ENCODE assay signal across 17 cellular contexts in genomic region chr14:95505030-95505589, GRCh38. TPM values are rescaled to one million over a fixed set of nuclear protein-coding genes. Genes with fewer than 3 reads are reported as not detected.
DNase-seq lines count a peak whose midpoint lies in the region; ATAC-seq and TF ChIP-seq lines count a peak whose summit lies in the region.
"Had no signal": no experiment of that assay in that cellular context is flagged by ENCODE, and none has a peak within 500 bp of the region (broad histone marks: within the 10 kb centered on the region; RNA-seq: fewer than 3 reads in every experiment).

No MANE protein-coding gene starts in this region.

- CTCF ChIA-PET in AG04450 (lab: Charles Lee) = interaction anchor here (0.5 to 1.6 kb wide), 7 partner anchors 13 to 63 kb away, joined by 3 to 11 read pairs (median 4); no protein-coding TSS in a partner anchor

- TF ChIP-seq CTCF in AG04450 (IDR thresholded peaks at IDR 0.05; ENCODE audit: low read depth, low read length) = no peak
- TF ChIP-seq CTCF in nephron progenitor cell (IDR thresholded peaks at IDR 0.05) = no peak
- no peak for TF ChIP-seq CTCF in BE2C (IDR thresholded peaks at IDR 0.05; ENCODE audit: low read depth, low read length)

- peaks cover 56 to 68% of the 10 kb centered on the region in 2 donors for H3K4me1 Mint-ChIP-seq in effector memory CD8-positive, alpha-beta T cell (ENCODE audit: low read depth in 2 of 2)
- H3K4me1 Mint-ChIP-seq in nephron progenitor cell = peaks cover 8% of the 10 kb centered on the region

- ATAC-seq in GM18517 (IDR thresholded peaks at IDR 0.05; ENCODE audit: unreplicated experiment) = peak; percentile 59
- peak; percentile 27 for ATAC-seq in HG02973 (IDR thresholded peaks at IDR 0.05; ENCODE audit: unreplicated experiment)
- no peak for ATAC-seq in effector memory CD8-positive, alpha-beta T cell (replicated peaks)
- ATAC-seq: HCT116 had no signal

- POLR2A ChIA-PET in AG04450 (lab: Yijun Ruan, JAX) = interaction anchor here (0.6 to 1.6 kb wide), 3 partner anchors 22 to 1594 kb away, joined by 3 to 6 read pairs (median 4); no protein-coding TSS in a partner anchor

- peaks cover 18% of the 10 kb centered on the region for H3K36me3 Mint-ChIP-seq in effector memory CD8-positive, alpha-beta T cell (ENCODE audit: insufficient read depth)
- H3K36me3 Mint-ChIP-seq in nephron progenitor cell (ENCODE audit: low read depth) = no peaks in the 10 kb centered on the region

- H3K27me3 Mint-ChIP-seq in effector memory CD8-positive, alpha-beta T cell = no peaks in the 10 kb centered on the region
- H3K27me3 Mint-ChIP-seq in nephron progenitor cell (ENCODE audit: low read depth, poor library complexity) = peaks cover 16% of the 10 kb centered on the region

- no peak overlapping the region for H3K4me3 ChIP-seq in AG04450 (ENCODE audit: low read depth, low read length)
- H3K4me3 ChIP-seq in BE2C (ENCODE audit: low read depth, low read length) = no peak overlapping the region

- H3K4me3 Mint-ChIP-seq in effector memory CD8-positive, alpha-beta T cell = peak overlapping the region; percentile 61 to 75
- H3K4me3 Mint-ChIP-seq in nephron progenitor cell = no peak overlapping the region

- no peaks in the 10 kb centered on the region for H3K36me3 ChIP-seq in BE2C

- H3K4me1 ChIP-seq in BE2C = peaks cover 41% of the 10 kb centered on the region

- H3K9me3 ChIP-seq in AG04450 (ENCODE audit: control insufficient read depth, insufficient read depth, low read length) = no peaks in the 10 kb centered on the region; the same call in 1 of the 2 replicates
- H3K9me3 ChIP-seq in BE2C = no peaks in the 10 kb centered on the region

- peak overlapping the region; percentile 73 for H3K27ac ChIP-seq in AG04450 (ENCODE audit: low read depth, low read length)
- H3K27ac ChIP-seq: C4-2B, KMS-11 had no signal

- in situ Hi-C loops in G401 (cut with HindIII; ENCODE audit: low sequenced_read_pairs) = no loop called here

- no peaks in the 10 kb centered on the region for H3K9me3 Mint-ChIP-seq in effector memory CD8-positive, alpha-beta T cell
- no peaks in the 10 kb centered on the region for H3K9me3 Mint-ChIP-seq in nephron progenitor cell

- DNase-seq in AG04450 (ENCODE audit: low read depth, low spot score) (no peak), NCI-H146 treated with DMSO at 0.1 percent for 48 hours (lab: John Stamatoyannopoulos, UW; ENCODE audit: unreplicated experiment) (no peak), G401 (ENCODE audit: low spot score) (no peak), nephron progenitor cell (no peak), BE2C (no peak)
- no peak for DNase-seq in effector memory CD8-positive, alpha-beta T cell
- DNase-seq: activated CD4-positive, CD25-positive, alpha-beta regulatory T cell treated with anti-CD3 and anti-CD28 coated beads, Interleukin-2, amount 50 U/mL, for 72 hours; activated gamma-delta T cell; central memory CD4-positive, alpha-beta T cell; GDM1; mesendoderm; NCI-H2029 had no signal

- H3K27me3 ChIP-seq in AG04450 (ENCODE audit: control insufficient read depth, insufficient read depth, low read length) (no peaks in the 10 kb centered on the region), BE2C (no peaks in the 10 kb centered on the region)

- H3K27ac Mint-ChIP-seq in effector memory CD8-positive, alpha-beta T cell = peak overlapping the region; percentile 85 to 90
- no peak overlapping the region for H3K27ac Mint-ChIP-seq in nephron progenitor cell

RNA-seq across cellular contexts. Expression of gene SYNE3, which starts 11.3 kb away (rescaled TPM):
- polyA plus RNA-seq in AG04450 (2011; rRNA removed) = 4.2 and 4.4 TPM in 2 replicates
- polyA minus RNA-seq in AG04450 (2011; rRNA and poly(A)+ RNA removed) = 9.8 and 9.9 TPM in 2 replicates
- total RNA-seq in G401 (2014; rRNA removed; shearing (Covaris generic)) = 0.55 and 2.4 TPM in 2 replicates
- 13.0 TPM for polyA plus RNA-seq in BE2C (2012; ENCODE audit: insufficient read depth, insufficient read length, low read depth)

RNA-seq across cellular contexts. Expression of gene GLRX5, which starts 29.7 kb away (rescaled TPM):
- polyA plus RNA-seq in AG04450 (2011; rRNA removed) = 43.6 and 58.6 TPM in 2 replicates
- 16.5 and 17.9 TPM in 2 replicates for polyA minus RNA-seq in AG04450 (2011; rRNA and poly(A)+ RNA removed)
- 104 and 105 TPM in 2 replicates for total RNA-seq in G401 (2014; rRNA removed; shearing (Covaris generic))
- 189 TPM for polyA plus RNA-seq in BE2C (2012; ENCODE audit: insufficient read depth, insufficient read length, low read depth)
